ENCODE assay signal across 16 cellular contexts in the genomic region with DNA sequence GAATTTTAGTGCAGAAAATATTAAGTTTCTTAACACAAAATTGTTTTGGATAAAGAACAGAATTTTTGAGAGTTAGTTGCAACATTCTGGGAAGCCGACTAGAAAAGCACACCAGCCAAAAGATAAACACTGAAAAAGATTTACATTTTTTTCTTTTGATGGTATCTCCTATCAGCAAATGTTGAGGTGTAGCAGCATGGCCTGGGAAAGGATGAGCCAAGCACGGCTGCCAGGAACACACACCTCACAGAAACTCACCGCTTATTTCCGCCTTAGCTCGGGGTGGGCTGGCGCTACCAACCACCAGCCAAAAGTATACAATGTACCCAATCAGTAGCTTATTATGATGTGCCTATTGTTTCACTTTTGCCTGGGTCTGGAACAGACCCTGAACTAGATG.
DNase-seq lines count a peak whose midpoint lies in the region; ATAC-seq, FAIRE-seq and TF ChIP-seq lines count a peak whose summit lies in the region.
"Had no signal": no experiment of that assay in that cellular context is flagged by ENCODE, and none has a peak within 500 bp of the region (broad histone marks: within the 10 kb centered on the region; RNA-seq: fewer than 3 reads in every experiment).

No MANE protein-coding gene starts in this region.

- no peak overlapping the region for H3K27ac Mint-ChIP-seq in activated T-cell treated with anti-CD3 and anti-CD28 coated beads, Interleukin-2, amount 50 U/mL, for 72 hours
- H3K27ac Mint-ChIP-seq in glutamatergic neuron (ENCODE audit: unreplicated experiment), result no peak overlapping the region
- H3K27ac Mint-ChIP-seq: IgD-negative memory B cell had no signal

- peak overlapping the region; percentile 45 for H2AFZ ChIP-seq in keratinocyte (ENCODE audit: control insufficient read depth, low read length)

- H3K79me2 ChIP-seq in keratinocyte (ENCODE audit: control insufficient read depth, insufficient read depth, low read length), result no peaks in the 10 kb centered on the region

- H3K27me3 Mint-ChIP-seq in activated T-cell treated with anti-CD3 and anti-CD28 coated beads, Interleukin-2, amount 50 U/mL, for 72 hours (ENCODE audit: low read depth), result no peaks in the 10 kb centered on the region
- H3K27me3 Mint-ChIP-seq in glutamatergic neuron (ENCODE audit: unreplicated experiment), result peaks cover 1% of the 10 kb centered on the region
- H3K27me3 Mint-ChIP-seq: IgD-negative memory B cell had no signal

- TF ChIP-seq CTCF in keratinocyte (optimal IDR thresholded peaks at IDR 0.05 in 1 of 3, IDR thresholded peaks at IDR 0.05 in 1 of 3, conservative IDR thresholded peaks at IDR 0.05 in 1 of 3; ENCODE audit: extremely low read depth in 1 of 3, insufficient read depth in 2 of 3, low read length in 3 of 3), result no peak
- no peak for TF ChIP-seq CTCF in upper lobe of right lung (IDR thresholded peaks at IDR 0.05)
- TF ChIP-seq CTCF in glutamatergic neuron (IDR thresholded peaks at IDR 0.05; ENCODE audit: partially characterized antibody, unreplicated experiment), result no peak

- peaks cover 0 to 7% of the 10 kb centered on the region in 2 donors for H3K36me3 Mint-ChIP-seq in activated T-cell treated with anti-CD3 and anti-CD28 coated beads, Interleukin-2, amount 50 U/mL, for 72 hours (ENCODE audit: insufficient read depth in 2 of 2)
- no peaks in the 10 kb centered on the region for H3K36me3 Mint-ChIP-seq in glutamatergic neuron (ENCODE audit: unreplicated experiment)

- intact Hi-C loops in upper lobe of right lung (cut with DNase I), result no loop called here

- no peaks in the 10 kb centered on the region for H3K27me3 ChIP-seq in keratinocyte (ENCODE audit: control insufficient read depth, extremely low read depth, insufficient read depth, low read length)
- H3K27me3 ChIP-seq in upper lobe of right lung, result no peaks in the 10 kb centered on the region
- H3K27me3 ChIP-seq: adrenal gland, esophagus muscularis mucosa had no signal

- dilution Hi-C loops in keratinocyte (cut with MboI; ENCODE audit: extremely low pct_ligation_motif_present, low sequenced_read_pairs), result no loop called here

- ATAC-seq in activated T-cell treated with anti-CD3 and anti-CD28 coated beads, Interleukin-2, amount 50 U/mL, for 72 hours (replicated peaks in 1 of 2), result peak; percentile 9 to 13
- ATAC-seq in upper lobe of right lung, result no peak

- no peaks in the 10 kb centered on the region for H3K9me3 Mint-ChIP-seq in activated T-cell treated with anti-CD3 and anti-CD28 coated beads, Interleukin-2, amount 50 U/mL, for 72 hours
- no peaks in the 10 kb centered on the region for H3K9me3 Mint-ChIP-seq in glutamatergic neuron (ENCODE audit: unreplicated experiment)
- H3K9me3 Mint-ChIP-seq: IgD-negative memory B cell had no signal

- no peak overlapping the region for H3K9ac ChIP-seq in keratinocyte (ENCODE audit: control insufficient read depth, extremely low read depth, insufficient read depth, low read length)

- peaks cover 33% of the 10 kb centered on the region for H3K4me1 ChIP-seq in keratinocyte (ENCODE audit: control insufficient read depth, extremely low read depth, insufficient read depth, low read length)
- peaks cover 21% of the 10 kb centered on the region for H3K4me1 ChIP-seq in upper lobe of right lung
- H3K4me1 ChIP-seq: adrenal gland had no signal

- no peaks in the 10 kb centered on the region for H3K9me3 ChIP-seq in keratinocyte (ENCODE audit: control insufficient read depth, low read depth, low read length)
- H3K9me3 ChIP-seq in upper lobe of right lung, result no peaks in the 10 kb centered on the region
- H3K9me3 ChIP-seq: adrenal gland, esophagus muscularis mucosa had no signal

- peaks cover 47% of the 10 kb centered on the region for H3K4me1 Mint-ChIP-seq in activated T-cell treated with anti-CD3 and anti-CD28 coated beads, Interleukin-2, amount 50 U/mL, for 72 hours (ENCODE audit: low read depth)
- H3K4me1 Mint-ChIP-seq in glutamatergic neuron (ENCODE audit: low read depth, unreplicated experiment), result no peaks in the 10 kb centered on the region

- H3K4me3 Mint-ChIP-seq in activated T-cell treated with anti-CD3 and anti-CD28 coated beads, Interleukin-2, amount 50 U/mL, for 72 hours, result peak overlapping the region in 1 of 2 donors; percentile 37
- no peak overlapping the region for H3K4me3 Mint-ChIP-seq in glutamatergic neuron (ENCODE audit: unreplicated experiment)
- H3K4me3 Mint-ChIP-seq: IgD-negative memory B cell had no signal

- FAIRE-seq in keratinocyte (lab: Jason Lieb, UNC) (no peak), RCC 7860 (lab: Jason Lieb, UNC) (no peak)
- FAIRE-seq: colon had no signal

- no peaks in the 10 kb centered on the region for H3K9me1 ChIP-seq in keratinocyte (ENCODE audit: control insufficient read depth, extremely low read depth, insufficient read depth, low read length)

- peak overlapping the region; percentile 8 for H3K4me2 ChIP-seq in keratinocyte (ENCODE audit: control insufficient read depth, extremely low read depth, insufficient read depth, low read depth, low read length)

- H4K20me1 ChIP-seq in keratinocyte (ENCODE audit: control insufficient read depth, extremely low read depth, insufficient read depth, low read length), result no peaks in the 10 kb centered on the region

- no peak overlapping the region for H3K27ac ChIP-seq in keratinocyte (ENCODE audit: control insufficient read depth, insufficient read depth, low read length)
- peak overlapping the region; percentile 60 for H3K27ac ChIP-seq in upper lobe of right lung
- H3K27ac ChIP-seq: adrenal gland, esophagus muscularis mucosa had no signal

- H3K36me3 ChIP-seq in keratinocyte (ENCODE audit: control insufficient read depth in 2 of 2, extremely low read depth in 1 of 2, insufficient read depth in 2 of 2, low read length in 2 of 2) (no peaks in the 10 kb centered on the region), upper lobe of right lung (no peaks in the 10 kb centered on the region)
- H3K36me3 ChIP-seq: adrenal gland had no signal

- H3K4me3 ChIP-seq in keratinocyte (ENCODE audit: control insufficient read depth in 2 of 3, extremely low read depth in 1 of 3, insufficient read depth in 2 of 3, low read depth in 1 of 3, low read length in 3 of 3) (no peak overlapping the region), upper lobe of right lung (no peak overlapping the region)
- H3K4me3 ChIP-seq: adrenal gland, esophagus muscularis mucosa, lung, skin epidermis had no signal

- DNase-seq in stimulated activated CD4-positive, alpha-beta T cell treated with anti-CD3 and anti-CD28 coated beads, Interleukin-2, amount 100 ng/mL, for 4 hours (ENCODE audit: low read depth), result peak; percentile 9
- no peak for DNase-seq in stimulated activated CD4-positive, alpha-beta T cell treated with anti-CD3 and anti-CD28 coated beads, Interleukin-4, amount 100 ng/mL, for 1 hour
- peak in 1 of 2 donors; percentile 16 for DNase-seq in activated T-cell treated with anti-CD3 and anti-CD28 coated beads, Interleukin-2, amount 50 U/mL, for 72 hours
- DNase-seq in keratinocyte (ENCODE audit: low read depth, low spot score), result no peak
- DNase-seq in upper lobe of right lung, result no peak
- no peak for DNase-seq in glutamatergic neuron
- no peak for DNase-seq in RCC 7860 (ENCODE audit: low spot score)
- no peak for DNase-seq in kidney tubule cell (ENCODE audit: low spot score)
- DNase-seq: adrenal gland, DMS79 treated with DMSO at 0.1 percent for 48 hours, SIG-M5 had no signal
